ENCODE assay signal across 1 cellular context in genomic region chr18:44789704-44790103, GRCh38.
TF ChIP-seq lines count a peak whose summit lies in the region.

No MANE protein-coding gene starts in this region.

TF ChIP-seq in HEK293, 187 proteins besides CTCF, POLR2A, EP300 and RAD21 (continued from another document):
- TF ChIP-seq TSHZ1 (tag by site-specific recombination; IDR thresholded peaks at IDR 0.05; ENCODE audit: borderline replicate concordance), result 0 out of 2 replicates have a peak, but pooled peaks have one; percentile 24
- peak; percentile 29; the same call in 1 of the 2 replicates for TF ChIP-seq KLF9 (tag by site-specific recombination; IDR thresholded peaks at IDR 0.05; ENCODE audit: low read depth)
- TF ChIP-seq ZNF843 (tag by site-specific recombination; IDR thresholded peaks at IDR 0.05), result peak; percentile 84
- TF ChIP-seq TCF7L2 (IDR thresholded peaks at IDR 0.05; ENCODE audit: borderline replicate concordance, low read depth, low read length), result peak; percentile 31; the same call in 1 of the 2 replicates
- 0 out of 2 replicates have a peak, but pooled peaks have one; percentile 23 for TF ChIP-seq GLIS2 (tag by site-specific recombination; IDR thresholded peaks at IDR 0.05)
- TF ChIP-seq PRDM4 (tag by site-specific recombination; IDR thresholded peaks at IDR 0.05), result peak; percentile 58
- no peak for TF ChIP-seq HOXD13 (CRISPR knock-in tag; IDR thresholded peaks at IDR 0.05; ENCODE audit: borderline replicate concordance)
- no peak for TF ChIP-seq SP3 (tag by site-specific recombination; IDR thresholded peaks at IDR 0.05)
- peak; percentile 94 for TF ChIP-seq ZBTB20 (tag by site-specific recombination; IDR thresholded peaks at IDR 0.05)
- no peak for TF ChIP-seq ZSCAN23 (tag by site-specific recombination; IDR thresholded peaks at IDR 0.05)
- peak; percentile 98 for TF ChIP-seq GFI1B (tag by site-specific recombination; IDR thresholded peaks at IDR 0.05)
- TF ChIP-seq ATF2 (tag by site-specific recombination; IDR thresholded peaks at IDR 0.05; ENCODE audit: low read depth), result peak; percentile 89
- TF ChIP-seq GLI2 (tag by site-specific recombination; IDR thresholded peaks at IDR 0.05; ENCODE audit: borderline replicate concordance, low read depth), result peak; percentile 45; the same call in 1 of the 2 replicates
- 0 out of 2 replicates have a peak, but pooled peaks have one; percentile 22 for TF ChIP-seq PATZ1 (tag by site-specific recombination; IDR thresholded peaks at IDR 0.05)
- TF ChIP-seq ZNF585B (tag by site-specific recombination; IDR thresholded peaks at IDR 0.05), result no peak
- peak; percentile 82; the same call in 1 of the 2 replicates for TF ChIP-seq MZF1 (tag by site-specific recombination; IDR thresholded peaks at IDR 0.05; ENCODE audit: borderline replicate concordance)
- TF ChIP-seq SALL2 (tag by site-specific recombination; IDR thresholded peaks at IDR 0.05; ENCODE audit: borderline replicate concordance), result no peak
- 0 out of 2 replicates have a peak, but pooled peaks have one; percentile 32 for TF ChIP-seq SP7 (tag by site-specific recombination; IDR thresholded peaks at IDR 0.05)
- TF ChIP-seq ZNF324 (tag by site-specific recombination; IDR thresholded peaks at IDR 0.05), result no peak
- TF ChIP-seq IKZF3 (tag by site-specific recombination; IDR thresholded peaks at IDR 0.05), result peak; percentile 52; the same call in 1 of the 2 replicates
- TF ChIP-seq ZNF621 (tag by site-specific recombination; IDR thresholded peaks at IDR 0.05), result no peak
- peak; percentile 72; the same call in 1 of the 2 replicates for TF ChIP-seq TRIM28 (IDR thresholded peaks at IDR 0.05; ENCODE audit: borderline replicate concordance, low read length)
- TF ChIP-seq ZNF184 (tag by site-specific recombination; IDR thresholded peaks at IDR 0.05), result no peak
- peak; percentile 91 for TF ChIP-seq ZNF629 (tag by site-specific recombination; IDR thresholded peaks at IDR 0.05)
- TF ChIP-seq ZNF335 (tag by site-specific recombination; conservative IDR thresholded peaks at IDR 0.05), result 0 out of 2 replicates have a peak, but pooled peaks have one; percentile 15
- TF ChIP-seq ZNF302 (tag by site-specific recombination; IDR thresholded peaks at IDR 0.05; ENCODE audit: low read depth), result no peak
- peak; percentile 74 for TF ChIP-seq ZEB2 (tag by site-specific recombination; IDR thresholded peaks at IDR 0.05)
- TF ChIP-seq ZNF791 (tag by site-specific recombination; IDR thresholded peaks at IDR 0.05), result no peak
- peak; percentile 68 for TF ChIP-seq KLF17 (tag by site-specific recombination; IDR thresholded peaks at IDR 0.05)
- TF ChIP-seq INSM2 (tag by site-specific recombination; IDR thresholded peaks at IDR 0.05), result peak; percentile 43; the same call in 1 of the 2 replicates
- TF ChIP-seq KLF1 (tag by site-specific recombination; IDR thresholded peaks at IDR 0.05), result peak; percentile 63
- peak; percentile 78 for TF ChIP-seq WT1 (tag by site-specific recombination; IDR thresholded peaks at IDR 0.05)
- peak; percentile 53; the same call in 1 of the 2 replicates for TF ChIP-seq ZNF580 (tag by site-specific recombination; IDR thresholded peaks at IDR 0.05)
- TF ChIP-seq ZBTB6 (tag by site-specific recombination; IDR thresholded peaks at IDR 0.05), result no peak
- TF ChIP-seq ZNF175 (tag by site-specific recombination; IDR thresholded peaks at IDR 0.05), result no peak
- TF ChIP-seq ZNF530 (tag by site-specific recombination; IDR thresholded peaks at IDR 0.05; ENCODE audit: low read depth), result no peak
- TF ChIP-seq OVOL3 (tag by site-specific recombination; IDR thresholded peaks at IDR 0.05), result peak; percentile 48; the same call in 1 of the 2 replicates
- TF ChIP-seq KLF10 (tag by site-specific recombination; IDR thresholded peaks at IDR 0.05), result peak; percentile 58; the same call in 1 of the 2 replicates
- TF ChIP-seq ZBTB21 (tag by site-specific recombination; IDR thresholded peaks at IDR 0.05), result 0 out of 2 replicates have a peak, but pooled peaks have one; percentile 49
- TF ChIP-seq ZXDB (tag by site-specific recombination; IDR thresholded peaks at IDR 0.05), result peak; percentile 83
- TF ChIP-seq SETDB1 (IDR thresholded peaks at IDR 0.05; ENCODE audit: insufficient read length, low read length), result no peak
- 0 out of 2 replicates have a peak, but pooled peaks have one; percentile 36 for TF ChIP-seq OSR2 (tag by site-specific recombination; IDR thresholded peaks at IDR 0.05)
- TF ChIP-seq KLF16 (tag by site-specific recombination; IDR thresholded peaks at IDR 0.05), result peak; percentile 56; the same call in 1 of the 2 replicates
- peak; percentile 74 for TF ChIP-seq ZNF18 (tag by site-specific recombination; IDR thresholded peaks at IDR 0.05)
